In the genomic region with DNA sequence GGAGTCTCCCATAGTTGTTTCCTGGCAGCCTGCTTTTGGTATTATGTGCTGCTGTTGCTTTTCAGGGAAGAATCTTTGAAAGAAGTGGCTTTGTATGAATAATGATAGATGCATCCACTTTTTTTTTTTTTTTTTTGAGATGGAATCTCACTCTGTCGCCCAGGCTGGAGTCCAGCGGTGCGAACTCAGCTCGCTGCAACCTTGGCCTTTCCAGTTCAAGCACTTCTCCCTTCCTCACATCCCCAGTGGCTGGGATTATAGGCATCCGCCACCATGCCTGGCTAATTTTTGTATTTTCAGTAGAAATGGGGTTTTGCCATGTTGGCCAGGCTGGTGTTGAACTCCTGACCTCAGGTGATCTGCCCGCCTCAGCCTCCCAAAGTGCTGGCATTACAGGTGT, we compare ENCODE assay signal across 8 cellular contexts. TPM values are rescaled to one million over a fixed set of nuclear protein-coding genes. Genes with fewer than 3 reads are reported as not detected.
DNase-seq lines count a peak whose midpoint lies in the region; ATAC-seq, FAIRE-seq and TF ChIP-seq lines count a peak whose summit lies in the region.
"Not testable (repeated sequence)": the region's sequence is repeated elsewhere in the genome, so short reads cannot be mapped to it uniquely, and the experiment has no call there.

No MANE protein-coding gene starts in this region.

- peak overlapping the region; percentile 28 for H3K4me3 Mint-ChIP-seq in T-helper 17 cell
- not testable (repeated sequence) for H3K4me3 Mint-ChIP-seq in WTC11

- TF ChIP-seq EP300 in K562 (IDR thresholded peaks at IDR 0.05; ENCODE audit: low read length) = not testable (repeated sequence)

- not testable (repeated sequence) for H2AFZ ChIP-seq in K562 (ENCODE audit: low read depth, low read length); trophoblast cell (ENCODE audit: insufficient read depth, low read length, poor library complexity)

- H3K36me3 ChIP-seq in adrenal gland (replicated peaks in 1 of 2); K562 (ENCODE audit: control insufficient read depth, insufficient read depth, low read length); left ventricle myocardium inferior; trophoblast cell (ENCODE audit: control insufficient read depth in 1 of 2, insufficient read depth in 2 of 2, low read length in 2 of 2): not testable (repeated sequence)

- H3K79me1 ChIP-seq in trophoblast cell (ENCODE audit: low read length) = not testable (repeated sequence)

- POLR2A ChIA-PET in WTC11 (lab: Charles Lee) = interaction anchor here (0.7 kb wide), 1 partner anchor 27 kb away, joined by 3 read pairs; no protein-coding TSS in a partner anchor
- POLR2A ChIA-PET in K562 (lab: Yijun Ruan, JAX) = not testable (repeated sequence)

- peaks cover 3 to 15% of the 10 kb centered on the region in 2 donors for H3K4me1 ChIP-seq in adrenal gland (replicated peaks in 1 of 2)
- not testable (repeated sequence) for H3K4me1 ChIP-seq in K562 (replicated peaks in 1 of 2; ENCODE audit: control insufficient read depth in 2 of 2, insufficient read depth in 2 of 2, low read length in 2 of 2); trophoblast cell (ENCODE audit: control insufficient read depth in 1 of 2, insufficient read depth in 2 of 2, low read length in 2 of 2)
- H3K4me1 ChIP-seq in left ventricle myocardium inferior = peaks cover 95% of the 10 kb centered on the region

- CTCF ChIA-PET in WTC11 (lab: Charles Lee); K562 (lab: Yijun Ruan, JAX; ENCODE audit: low intra/inter-chr PET ratio): not testable (repeated sequence)

- H3K23ac ChIP-seq in trophoblast cell (ENCODE audit: low read length) = not testable (repeated sequence)

- not testable (repeated sequence) for TF ChIP-seq POLR2A in adrenal gland (IDR thresholded peaks at IDR 0.05); K562 (conservative IDR thresholded peaks at IDR 0.05)

- not testable (repeated sequence) for H3K27me3 ChIP-seq in adrenal gland; K562 (ENCODE audit: control insufficient read depth in 2 of 2, insufficient read depth in 2 of 2, low read length in 2 of 2); left ventricle myocardium inferior (ENCODE audit: low read depth); trophoblast cell (ENCODE audit: insufficient read depth, low read length)

- H3K27ac ChIP-seq in adrenal gland; K562 (ENCODE audit: extremely low read depth, low read depth, low read length); trophoblast cell (ENCODE audit: low read depth, low read length): not testable (repeated sequence)
- H3K27ac ChIP-seq in left ventricle myocardium inferior (replicated peaks) = peak overlapping the region; percentile 2

- in situ Hi-C loops in K562 (cut with MboI) = not testable (repeated sequence)

- TF ChIP-seq CTCF in WTC11 (IDR thresholded peaks at IDR 0.05); adrenal gland (IDR thresholded peaks at IDR 0.05); K562 (IDR thresholded peaks at IDR 0.05 in 2 of 3, conservative IDR thresholded peaks at IDR 0.05 in 1 of 3; ENCODE audit: insufficient read depth in 2 of 3, low read depth in 1 of 3, low read length in 3 of 3); left ventricle myocardium inferior (IDR thresholded peaks at IDR 0.05; ENCODE audit: borderline replicate concordance): not testable (repeated sequence)

- not testable (repeated sequence) for H2AK5ac ChIP-seq in trophoblast cell (ENCODE audit: low read length)

- not testable (repeated sequence) for ATAC-seq in T-helper 17 cell, WTC11, K562

- not testable (repeated sequence) for H3K4ac ChIP-seq in trophoblast cell (ENCODE audit: low read depth, low read length)

- not testable (repeated sequence) for H3K27ac Mint-ChIP-seq in T-helper 17 cell, WTC11

- H3K9ac ChIP-seq in K562 (ENCODE audit: insufficient read depth in 1 of 2, low read depth in 2 of 2, low read length in 2 of 2); trophoblast cell (ENCODE audit: low read length): not testable (repeated sequence)

- not testable (repeated sequence) for FAIRE-seq in K562 (lab: Jason Lieb, UNC)

- H3K36me3 Mint-ChIP-seq in T-helper 17 cell (ENCODE audit: low read depth); WTC11: not testable (repeated sequence)

- H3K18ac ChIP-seq in trophoblast cell (ENCODE audit: low read length) = not testable (repeated sequence)

- WGBS in adrenal gland, 4 donors = 61 to 63% (median 62%) methylated on average over 6 of the region's 6 CpGs
- WGBS in K562 (ENCODE audit: insufficient coverage, low coverage, missing lambda C conversion rate) = 100% methylated on average over 2 of the region's 6 CpGs
- WGBS in trophoblast cell (ENCODE audit: extremely low coverage, insufficient coverage, insufficient read length) = no CpG with 5 or more reads among the region's 6 CpGs

- not testable (repeated sequence) for H3K9me1 ChIP-seq in K562 (ENCODE audit: control insufficient read depth, insufficient read depth, low read length)

- H3K9me3 Mint-ChIP-seq in WTC11 = not testable (repeated sequence)

- not testable (repeated sequence) for H2BK5ac ChIP-seq in trophoblast cell (ENCODE audit: low read depth, low read length, poor library complexity)

- intact Hi-C loops in adrenal gland (cut with DNase I); K562 (cut with micrococcal nuclease); left ventricle myocardium inferior (cut with micrococcal nuclease): not testable (repeated sequence)

- not testable (repeated sequence) for BruUV-seq in K562 (replicated peaks; lab: Mats Ljungman, UMichigan)

- H3K79me2 ChIP-seq in K562 (ENCODE audit: control insufficient read depth, insufficient read depth, low read length) = peaks cover 28% of the 10 kb centered on the region
- H3K79me2 ChIP-seq in trophoblast cell (ENCODE audit: control insufficient read depth, insufficient read depth, low read length, poor library complexity) = not testable (repeated sequence)

- TF ChIP-seq RAD21 in K562 (CRISPR knock-in tag; conservative IDR thresholded peaks at IDR 0.05 in 1 of 2, IDR thresholded peaks at IDR 0.05 in 1 of 2) = not testable (repeated sequence)

- not testable (repeated sequence) for H3K14ac ChIP-seq in trophoblast cell (ENCODE audit: low read length)

- H3K4me2 ChIP-seq in K562 (ENCODE audit: insufficient read depth, low read length); trophoblast cell (ENCODE audit: low read length): not testable (repeated sequence)

- H4K20me1 ChIP-seq in K562 (replicated peaks; ENCODE audit: control insufficient read depth, insufficient read depth, low read length) = not testable (repeated sequence)

- not testable (repeated sequence) for H4K12ac ChIP-seq in trophoblast cell (ENCODE audit: low read depth, low read length)

- peak; percentile 9 for DNase-seq in M059J (ENCODE audit: low read depth)
- peak; percentile 39 for DNase-seq in NCI-H2227 (lab: John Stamatoyannopoulos, UW; ENCODE audit: unreplicated experiment)
- not testable (repeated sequence) for DNase-seq in T-helper 17 cell; WTC11 (ENCODE audit: low spot score); K562 (ENCODE audit: extremely low read depth in 1 of 4, low spot score in 3 of 4); left ventricle myocardium inferior
- DNase-seq in adrenal gland = peak in 6 of 7 donors; percentile 34 to 60 (median 48)
- peak; percentile 20 to 44 for DNase-seq in trophoblast cell

- not testable (repeated sequence) for H4K91ac ChIP-seq in trophoblast cell (ENCODE audit: low read depth, low read length)

- not testable (repeated sequence) for H4K8ac ChIP-seq in trophoblast cell (ENCODE audit: low read depth, low read length)

- H3K27me3 Mint-ChIP-seq in T-helper 17 cell; WTC11 (ENCODE audit: low read depth): not testable (repeated sequence)

- H3K4me1 Mint-ChIP-seq in T-helper 17 cell = peaks cover 30% of the 10 kb centered on the region
- H3K4me1 Mint-ChIP-seq in WTC11 = peaks cover 24% of the 10 kb centered on the region

- H3K9me3 ChIP-seq in T-helper 17 cell (ENCODE audit: control insufficient read depth, low read length, poor library complexity, severe bottlenecking); adrenal gland (replicated peaks in 1 of 3); K562 (replicated peaks; ENCODE audit: control insufficient read depth, insufficient read depth, low read depth, low read length); left ventricle myocardium inferior (replicated peaks); trophoblast cell (ENCODE audit: insufficient read depth, low read depth, low read length): not testable (repeated sequence)

- not testable (repeated sequence) for H3K4me3 ChIP-seq in adrenal gland; K562; left ventricle myocardium inferior; trophoblast cell (ENCODE audit: low read depth, low read length)

- H2BK12ac ChIP-seq in trophoblast cell (ENCODE audit: low read length) = not testable (repeated sequence)

- H2BK120ac ChIP-seq in trophoblast cell (ENCODE audit: insufficient read depth, low read length, poor library complexity) = not testable (repeated sequence)

RNA-seq across cellular contexts. Expression of gene HIPK3, which starts 49.6 kb away (rescaled TPM):
- 32.4 and 39.8 TPM in 2 replicates for total RNA-seq in M059J (2014; rRNA removed; shearing (Covaris generic))
- total RNA-seq in T-helper 17 cell (10 to 100 TPM; 59.7 to 64.1 TPM), WTC11 (2021) (18.9 to 24.1 TPM (median 21.2 TPM) in 3 replicates), adrenal gland (100 to 1,000 TPM in 3 of 8 donors, 10 to 100 TPM in 5; 62.0 to 154 (median 92.0) TPM), K562 (2014; rRNA removed) (7.5 and 10.1 TPM in 2 replicates), K562 (2014; rRNA removed; fragmentation: Illumina TruSeq; extraction: Trizol) (12.3 and 14.0 TPM in 2 replicates), K562 (2015; rRNA removed; fragmentation: Illumina TruSeq; extraction: Trizol) (13.4 and 14.1 TPM in 2 replicates), K562 (2021) (16.7 and 19.6 TPM in 2 replicates), left ventricle myocardium inferior (247 TPM)
- polyA plus RNA-seq in adrenal gland (10 to 100 TPM; 14.2 to 33.9 (median 14.5) TPM), K562 (2011; rRNA removed) (8.1 and 9.2 TPM in 2 replicates), K562 (2014; fragmentation: Illumina TruSeq; extraction: Trizol) (6.4 and 7.1 TPM in 2 replicates), K562 (2014; fragmentation: Nextera tagmentation; extraction: Ambion mirVana) (1 to 10 TPM; 2.3 to 4.4 TPM), K562 (2014; rRNA removed) (4.7 and 5.3 TPM in 2 replicates)
- total RNA-seq in K562 (2011; cell fraction: chromatin; rRNA removed; ENCODE audit: low replicate concordance) = 19.4 and 40.7 TPM in 2 replicates
- 12.6 and 15.3 TPM in 2 replicates for total RNA-seq in K562 (2011; cell fraction: nucleolus; rRNA removed)
- total RNA-seq in K562 (2011; cell fraction: nucleoplasm; rRNA removed) = 12.2 and 14.0 TPM in 2 replicates
- polyA plus RNA-seq in K562 (2011; cell fraction: cytosol; rRNA removed) = 4.0 and 5.5 TPM in 2 replicates
- 16.5 and 17.0 TPM in 2 replicates for polyA plus RNA-seq in K562 (2011; cell fraction: nucleus; rRNA removed)
- polyA plus RNA-seq in K562 (2012) = 5.2 and 5.8 TPM in 2 replicates
- 52.2 and 57.1 TPM in 2 replicates for polyA minus RNA-seq in K562 (2011; rRNA and poly(A)+ RNA removed)
- 16.1 and 23.9 TPM in 2 replicates for polyA minus RNA-seq in K562 (2011; cell fraction: cytosol; rRNA and poly(A)+ RNA removed)
- polyA minus RNA-seq in K562 (2011; cell fraction: nucleus; rRNA and poly(A)+ RNA removed) = 10.6 and 18.5 TPM in 2 replicates
- polyA plus RNA-seq in trophoblast cell (2013) = 18.8 and 19.0 TPM in 2 replicates
